Comparison of ENCODE assay signal across 7 cellular contexts in genomic region chr1:14685078-14685477, GRCh38.
"Had no signal": no experiment of that assay in that cellular context is flagged by ENCODE, and none has a peak within 500 bp of the region (broad histone marks: within the 10 kb centered on the region; RNA-seq: fewer than 3 reads in every experiment).

No MANE protein-coding gene starts in this region.

- H3K4me3 ChIP-seq: GM23338, K562 had no signal

- DNase-seq: H9, HCEC 1CT, HFFc6, IMR-90, KG1 had no signal

- H3K4me2 ChIP-seq: GM23338 had no signal
